Comparison of ENCODE assay signal across 9 cellular contexts in genomic region chrX:68238568-68238967, GRCh38.
DNase-seq lines count a peak whose midpoint lies in the region; ATAC-seq and TF ChIP-seq lines count a peak whose summit lies in the region.
"Had no signal": no experiment of that assay in that cellular context is flagged by ENCODE, and none has a peak within 500 bp of the region (broad histone marks: within the 10 kb centered on the region; RNA-seq: fewer than 3 reads in every experiment).

No MANE protein-coding gene starts in this region.

- H3K27ac ChIP-seq in HCT116 (ENCODE audit: low read depth, low read length) (no peak overlapping the region), left lung (no peak overlapping the region), ovary (no peak overlapping the region)

- no peaks in the 10 kb centered on the region for H3K79me2 ChIP-seq in HCT116 (ENCODE audit: insufficient read depth, low read length)

- DNase-seq in Daoy (ENCODE audit: low read depth) (peak; percentile 12), HCT116 (ENCODE audit: low read depth, low spot score) (no peak), UCSD-AML1 (lab: John Stamatoyannopoulos, UW; ENCODE audit: unreplicated experiment) (peak; percentile 44), left lung (no peak), ovary (no peak)
- no peak for DNase-seq in stimulated activated naive CD4-positive, alpha-beta T cell (lab: John Stamatoyannopoulos, UW)
- no peak for DNase-seq in activated effector memory CD4-positive, alpha-beta T cell treated with anti-CD3 and anti-CD28 coated beads, Interleukin-2, amount 50 U/mL, for 16 hours
- DNase-seq: activated CD8-positive, alpha-beta memory T cell treated with anti-CD3 and anti-CD28 coated beads for 24 hours; NCI-H446 had no signal

- ATAC-seq in HCT116, result peak; percentile 69
- no peak for ATAC-seq in left lung

- no peaks in the 10 kb centered on the region for H4K20me1 ChIP-seq in HCT116 (ENCODE audit: insufficient read depth)

- no peak overlapping the region for H2AFZ ChIP-seq in HCT116 (ENCODE audit: low read depth, low read length, poor library complexity, severe bottlenecking)

- no peak for TF ChIP-seq POLR2A in HCT116 (IDR thresholded peaks at IDR 0.05; ENCODE audit: borderline replicate concordance, extremely low read depth, insufficient read depth, insufficient read length)
- no peak for TF ChIP-seq POLR2A in ovary (IDR thresholded peaks at IDR 0.05)

- H3K4me3 ChIP-seq in HCT116 (replicated peaks in 1 of 2; ENCODE audit: low read depth in 1 of 2, low read length in 2 of 2), result no peak overlapping the region
- no peak overlapping the region for H3K4me3 ChIP-seq in left lung
- H3K4me3 ChIP-seq in ovary, result no peak overlapping the region

- TF ChIP-seq RAD21 in HCT116 (IDR thresholded peaks at IDR 0.05; ENCODE audit: low read depth), result peak; percentile 50

- BruUV-seq in HCT116 (replicated peaks; lab: Mats Ljungman, UMichigan), result no TSS peak

- RAD21 ChIA-PET in HCT116 (lab: Charles Lee; ENCODE audit: low non-redundant PET in 1 of 2, low total read pairs in 2 of 2, uncharacterized antibody in 2 of 2, unreplicated experiment in 2 of 2), result no interaction called here

- H3K4me1 ChIP-seq in HCT116 (ENCODE audit: control insufficient read depth in 1 of 2, insufficient read depth in 2 of 2, low read length in 2 of 2), result no peaks in the 10 kb centered on the region
- no peaks in the 10 kb centered on the region for H3K4me1 ChIP-seq in left lung
- no peaks in the 10 kb centered on the region for H3K4me1 ChIP-seq in ovary (ENCODE audit: insufficient read depth)

- no peak overlapping the region for H3K9ac ChIP-seq in HCT116 (ENCODE audit: low read length)

- H3K9me2 ChIP-seq in HCT116 (ENCODE audit: insufficient read depth), result no peaks in the 10 kb centered on the region

- H3K36me3 ChIP-seq in HCT116 (ENCODE audit: control insufficient read depth in 1 of 2, insufficient read depth in 2 of 2, low read length in 2 of 2) (no peaks in the 10 kb centered on the region), left lung (no peaks in the 10 kb centered on the region), ovary (no peaks in the 10 kb centered on the region)

- POLR2A ChIA-PET in HCT116 (lab: Charles Lee), result no interaction called here

- CTCF ChIA-PET in HCT116 (lab: Charles Lee), result interaction anchor here (0.6 kb wide), 2 partner anchors 19 to 435 kb away, joined by 3 read pairs; no protein-coding TSS in a partner anchor

- H3K9me3 ChIP-seq in HCT116 (ENCODE audit: control insufficient read depth in 1 of 2, insufficient read depth in 1 of 2, low read depth in 1 of 2, low read length in 2 of 2), result no peaks in the 10 kb centered on the region
- no peaks in the 10 kb centered on the region for H3K9me3 ChIP-seq in left lung
- no peaks in the 10 kb centered on the region for H3K9me3 ChIP-seq in ovary

- TF ChIP-seq CTCF in HCT116 (IDR thresholded peaks at IDR 0.05 in 2 of 3, conservative IDR thresholded peaks at IDR 0.05 in 1 of 3; ENCODE audit: borderline replicate concordance in 1 of 3, insufficient read depth in 1 of 3, low read depth in 2 of 3, low read length in 2 of 3) (peak; percentile 31 to 74 (median 70); a peak in 5 of 6 replicates), left lung (IDR thresholded peaks at IDR 0.05) (peak; percentile 15 to 18), ovary (IDR thresholded peaks at IDR 0.05) (no peak)

- H3K4me2 ChIP-seq in HCT116 (ENCODE audit: low read length), result no peak overlapping the region

- H3K27me3 ChIP-seq in HCT116 (ENCODE audit: insufficient read depth, low read length) (no peaks in the 10 kb centered on the region), left lung (peaks cover 0 to 4% of the 10 kb centered on the region in 2 donors), ovary (no peaks in the 10 kb centered on the region)

- intact Hi-C loops in HCT116 (cut with micrococcal nuclease) (no loop called here), left lung (cut with DNase I) (no loop called here), ovary (cut with DNase I) (no loop called here)

- no peak for TF ChIP-seq EP300 in ovary (IDR thresholded peaks at IDR 0.05)

- 63 to 70% (median 66%) methylated on average over 7 of the region's 7 CpGs for WGBS in ovary, 3 donors

TF ChIP-seq in HCT116, 20 proteins besides CTCF, POLR2A, EP300 and RAD21:
- TF ChIP-seq REST (IDR thresholded peaks at IDR 0.05; ENCODE audit: low read depth) (no peak), ATF3 (IDR thresholded peaks at IDR 0.05) (no peak), POLR2AphosphoS5 (IDR thresholded peaks at IDR 0.05; ENCODE audit: low read depth, low read length) (no peak), ZFX (IDR thresholded peaks at IDR 0.05) (no peak), SRF (IDR thresholded peaks at IDR 0.05; ENCODE audit: low read depth) (no peak), ELF1 (IDR thresholded peaks at IDR 0.05; ENCODE audit: borderline replicate concordance, low read depth) (no peak), TCF7L2 (IDR thresholded peaks at IDR 0.05; ENCODE audit: borderline replicate concordance, extremely low read depth, insufficient read depth, insufficient read length) (no peak), CEBPB (IDR thresholded peaks at IDR 0.05; ENCODE audit: low read depth) (no peak), JUND (IDR thresholded peaks at IDR 0.05) (no peak), EZH2phosphoT487 (IDR thresholded peaks at IDR 0.05; ENCODE audit: borderline replicate concordance) (no peak)

Comparison
In these comparisons a context has a peak if more than half of its experiments do, and no peak if none do; other contexts are left out.
1. DNase-seq: peak in Daoy (single experiment) and UCSD-AML1 (single experiment); none in HCT116 (single experiment), left lung (0 of 2), ovary (0 of 5), stimulated activated naive CD4-positive, alpha-beta T cell (0 of 6) and activated effector memory CD4-positive, alpha-beta T cell treated with anti-CD3 and anti-CD28 coated beads, Interleukin-2, amount 50 U/mL, for 16 hours (single experiment).
2. CTCF ChIP-seq: peak in HCT116 (3 of 3) and left lung (2 of 2); none in ovary (0 of 3).